33 cellular contexts compared by ENCODE assay signal in genomic region chr12:12660201-12660600, GRCh38. TPM values are rescaled to one million over a fixed set of nuclear protein-coding genes. Genes with fewer than 3 reads are reported as not detected.
A peak's percentile ranks its signal among the peaks of the same experiment; 100 is the strongest.
DNase-seq lines count a peak whose midpoint lies in the region; ATAC-seq, FAIRE-seq and TF ChIP-seq lines count a peak whose summit lies in the region.
"Had no signal": no experiment of that assay in that cellular context is flagged by ENCODE, and none has a peak within 500 bp of the region (broad histone marks: within the 10 kb centered on the region; RNA-seq: fewer than 3 reads in every experiment).

No MANE protein-coding gene starts in this region.

- no peak overlapping the region for H3K4me3 Mint-ChIP-seq in MCF 10A (ENCODE audit: unreplicated experiment)
- H3K4me3 Mint-ChIP-seq in natural killer cell, result no peak overlapping the region
- H3K4me3 Mint-ChIP-seq: activated CD4-positive, alpha-beta T cell treated with anti-CD3 and anti-CD28 coated beads for 36 hours; CD4-positive, alpha-beta memory T cell; endodermal cell; stimulated activated naive B cell treated with anti-CD40 and anti-IgM and Interleukin-4, amounts not matched to agents 10 μg/mL and 1 μg/mL and 100 μg/mL, for 72 hours; T-helper 17 cell had no signal

- CTCF ChIA-PET in MCF 10A (lab: Yijun Ruan, JAX), result interaction anchor here (1.4 to 2.0 kb wide), 4 partner anchors 12 to 44 kb away, joined by 3 to 11 read pairs (median 5); no protein-coding TSS in a partner anchor
- CTCF ChIA-PET in mammary epithelial cell (lab: Charles Lee; ENCODE audit: low non-redundant PET), result no interaction called here
- CTCF ChIA-PET in K562 (lab: Yijun Ruan, JAX; ENCODE audit: low intra/inter-chr PET ratio), result no interaction called here

- no peak overlapping the region for H3K4me3 ChIP-seq in mammary epithelial cell (replicated peaks in 1 of 3; ENCODE audit: insufficient read depth in 1 of 3, low read depth in 2 of 3, low read length in 3 of 3)
- H3K4me3 ChIP-seq in K562, result no peak overlapping the region
- no peak overlapping the region for H3K4me3 ChIP-seq in heart right ventricle
- H3K4me3 ChIP-seq: colonic mucosa, hepatocyte, uterus had no signal

- H3K27ac Mint-ChIP-seq in MCF 10A (ENCODE audit: low read depth, unreplicated experiment) (peak overlapping the region; percentile 51), natural killer cell (no peak overlapping the region)
- H3K27ac Mint-ChIP-seq: activated CD4-positive, alpha-beta T cell treated with anti-CD3 and anti-CD28 coated beads for 36 hours; CD4-positive, alpha-beta memory T cell; endodermal cell; stimulated activated naive B cell treated with anti-CD40 and anti-IgM and Interleukin-4, amounts not matched to agents 10 μg/mL and 1 μg/mL and 100 μg/mL, for 72 hours; T-helper 17 cell had no signal

- H3K27ac ChIP-seq in mammary epithelial cell (ENCODE audit: insufficient read depth, low read depth, low read length) (no peak overlapping the region), K562 (ENCODE audit: extremely low read depth, low read depth, low read length) (no peak overlapping the region), heart right ventricle (no peak overlapping the region)
- H3K27ac ChIP-seq: brain microvascular endothelial cell, colonic mucosa, hepatocyte, KMS-11 had no signal

- no peak for TF ChIP-seq POLR2A in K562 (conservative IDR thresholded peaks at IDR 0.05)

- H2AFZ ChIP-seq in mammary epithelial cell (ENCODE audit: low read depth, low read length) (no peak overlapping the region), K562 (ENCODE audit: low read depth, low read length) (0 out of 2 replicates have a peak overlapping the region, but pooled peaks have one; percentile 24)
- H2AFZ ChIP-seq: hepatocyte had no signal

- POLR2A ChIA-PET in MCF 10A (lab: Yijun Ruan, JAX) (interaction anchor here (1.8 kb wide), 1 partner anchor 39 kb away, joined by 6 read pairs; no protein-coding TSS in a partner anchor), K562 (lab: Yijun Ruan, JAX) (no interaction called here)

- ATAC-seq in K562 (no peak), heart right ventricle (no peak), natural killer cell (no peak)
- ATAC-seq: activated CD4-positive, alpha-beta T cell treated with anti-CD3 and anti-CD28 coated beads for 36 hours; esophagus mucosa; left colon; sciatic nerve; SK-N-SH treated with all-trans-retinoic acid at 6 μM for 48 hours; stimulated activated naive B cell treated with anti-CD40 and anti-IgM and Interleukin-4, amounts not matched to agents 10 μg/mL and 1 μg/mL and 100 μg/mL, for 72 hours; T-helper 17 cell had no signal

- WGBS in mammary epithelial cell (ENCODE audit: low coverage, missing lambda C conversion rate), result 48% methylated on average over 3 of the region's 3 CpGs
- 6% methylated on average over 3 of the region's 3 CpGs for WGBS in K562 (ENCODE audit: insufficient coverage, low coverage, missing lambda C conversion rate)
- WGBS in heart right ventricle, 2 donors, result 77 to 83% methylated on average over 3 of the region's 3 CpGs

- BruUV-seq in MCF 10A (replicated peaks; lab: Mats Ljungman, UMichigan), result no TSS peak
- no TSS peak for BruUV-seq in mammary epithelial cell (replicated peaks; lab: Mats Ljungman, UMichigan)
- no TSS peak for BruUV-seq in K562 (replicated peaks; lab: Mats Ljungman, UMichigan)

- in situ Hi-C loops in mammary epithelial cell (cut with MboI; ENCODE audit: low sequenced_read_pairs in 2 of 2), result no loop called here
- in situ Hi-C loops in K562 (cut with MboI), result no loop called here

- no peaks in the 10 kb centered on the region for H3K79me2 ChIP-seq in mammary epithelial cell (ENCODE audit: insufficient read depth, low read length)
- H3K79me2 ChIP-seq in K562 (ENCODE audit: control insufficient read depth, insufficient read depth, low read length), result no peaks in the 10 kb centered on the region
- H3K79me2 ChIP-seq: hepatocyte had no signal

- no peak overlapping the region for H3K9ac ChIP-seq in mammary epithelial cell (ENCODE audit: insufficient read depth, low read length)
- H3K9ac ChIP-seq in K562 (ENCODE audit: insufficient read depth in 1 of 2, low read depth in 2 of 2, low read length in 2 of 2), result no peak overlapping the region
- H3K9ac ChIP-seq: KMS-11 had no signal

- dilution Hi-C loops in mammary epithelial cell (cut with HindIII; ENCODE audit: low sequenced_read_pairs), result loop anchor here (5.0 kb wide), 1 partner anchor 68 kb away; no protein-coding TSS in a partner anchor

- H3K9me1 ChIP-seq in K562 (ENCODE audit: control insufficient read depth, insufficient read depth, low read length), result no peaks in the 10 kb centered on the region

- no peaks in the 10 kb centered on the region for H3K27me3 ChIP-seq in mammary epithelial cell (ENCODE audit: insufficient read depth, low read length)
- H3K27me3 ChIP-seq in K562 (ENCODE audit: control insufficient read depth in 2 of 2, insufficient read depth in 2 of 2, low read length in 2 of 2), result no peaks in the 10 kb centered on the region
- H3K27me3 ChIP-seq in heart right ventricle, result no peaks in the 10 kb centered on the region
- H3K27me3 ChIP-seq: brain microvascular endothelial cell, colonic mucosa, hepatocyte had no signal

- no peaks in the 10 kb centered on the region for H3K36me3 ChIP-seq in mammary epithelial cell (ENCODE audit: insufficient read depth, low read length)
- no peaks in the 10 kb centered on the region for H3K36me3 ChIP-seq in K562 (ENCODE audit: control insufficient read depth, insufficient read depth, low read length)
- H3K36me3 ChIP-seq in heart right ventricle, result no peaks in the 10 kb centered on the region
- H3K36me3 ChIP-seq: brain microvascular endothelial cell, colonic mucosa, uterus had no signal

- no peak for DNase-seq in MCF 10A (ENCODE audit: unreplicated experiment)
- no peak for DNase-seq in mammary epithelial cell
- DNase-seq in K562 (ENCODE audit: extremely low read depth in 1 of 4, low spot score in 3 of 4), result no peak
- peak; percentile 38 for DNase-seq in islet precursor cell
- DNase-seq in heart right ventricle, result no peak
- no peak for DNase-seq in posterior cingulate gyrus
- DNase-seq in activated naive CD4-positive, alpha-beta T cell (lab: John Stamatoyannopoulos, UW), result no peak
- DNase-seq in natural killer cell, result no peak
- DNase-seq: activated CD4-positive, alpha-beta T cell treated with anti-CD3 and anti-CD28 coated beads for 36 hours; activated effector memory CD4-positive, alpha-beta T cell treated with anti-CD3 and anti-CD28 coated beads, Interleukin-2, amount 50 U/mL, for 16 hours; activated T-cell treated with anti-CD3 and anti-CD28 coated beads, Interleukin-2, amount 50 U/mL, for 1 hour; AML-193; brain microvascular endothelial cell; CD4-positive, alpha-beta memory T cell; colonic mucosa; endodermal cell; GOT3; left colon; NCI-H1417 treated with DMSO at 0.1 percent for 48 hours; NCI-H2107; NCI-H446; stimulated activated CD4-positive, alpha-beta T cell treated with anti-CD3 and anti-CD28 coated beads, Interleukin-4, amount 100 ng/mL, for 4 hours; stimulated activated naive B cell treated with anti-CD40 and anti-IgM and Interleukin-4, amounts not matched to agents 10 μg/mL and 1 μg/mL and 100 μg/mL, for 72 hours; T-helper 17 cell; uterus had no signal

- no peak overlapping the region for H3K4me2 ChIP-seq in mammary epithelial cell (ENCODE audit: insufficient read depth, low read depth, low read length)
- no peak overlapping the region for H3K4me2 ChIP-seq in K562 (ENCODE audit: insufficient read depth, low read length)
- H3K4me2 ChIP-seq: hepatocyte, KMS-11 had no signal

- no peaks in the 10 kb centered on the region for H3K9me3 ChIP-seq in mammary epithelial cell (replicated peaks; ENCODE audit: insufficient read depth, low read length)
- no peaks in the 10 kb centered on the region for H3K9me3 ChIP-seq in K562 (replicated peaks; ENCODE audit: control insufficient read depth, insufficient read depth, low read depth, low read length)
- no peaks in the 10 kb centered on the region for H3K9me3 ChIP-seq in heart right ventricle
- H3K9me3 ChIP-seq: colonic mucosa, uterus had no signal

- TF ChIP-seq RAD21 in K562 (CRISPR knock-in tag; conservative IDR thresholded peaks at IDR 0.05 in 1 of 2, IDR thresholded peaks at IDR 0.05 in 1 of 2), result no peak

- TF ChIP-seq EP300 in K562 (IDR thresholded peaks at IDR 0.05; ENCODE audit: low read length), result no peak

- H3K4me1 Mint-ChIP-seq in MCF 10A (ENCODE audit: insufficient read depth, unreplicated experiment) (peaks cover 32% of the 10 kb centered on the region), natural killer cell (peaks cover 7 to 9% of the 10 kb centered on the region in 2 donors)

- TF ChIP-seq CTCF in MCF 10A (IDR thresholded peaks at IDR 0.05; ENCODE audit: unreplicated experiment), result no peak
- no peak for TF ChIP-seq CTCF in mammary epithelial cell (conservative IDR thresholded peaks at IDR 0.05 in 1 of 2, IDR thresholded peaks at IDR 0.05 in 1 of 2; ENCODE audit: extremely low read depth in 1 of 2, insufficient read depth in 1 of 2, low read depth in 1 of 2, low read length in 2 of 2)
- TF ChIP-seq CTCF in K562 (IDR thresholded peaks at IDR 0.05 in 2 of 3, conservative IDR thresholded peaks at IDR 0.05 in 1 of 3; ENCODE audit: insufficient read depth in 2 of 3, low read depth in 1 of 3, low read length in 3 of 3), result no peak
- TF ChIP-seq CTCF in heart right ventricle (IDR thresholded peaks at IDR 0.05), result no peak
- TF ChIP-seq CTCF in natural killer cell (IDR thresholded peaks at IDR 0.05), result no peak

- peaks cover 6% of the 10 kb centered on the region for H3K4me1 ChIP-seq in mammary epithelial cell (ENCODE audit: insufficient read depth, low read length)
- peaks cover 0 to 2% of the 10 kb centered on the region in 2 experiments; a peak in 3 of 5 replicates for H3K4me1 ChIP-seq in K562 (replicated peaks in 1 of 2; ENCODE audit: control insufficient read depth in 2 of 2, insufficient read depth in 2 of 2, low read length in 2 of 2)
- peaks cover 0 to 7% (median 0%) of the 10 kb centered on the region in 9 donors for H3K4me1 ChIP-seq in heart right ventricle
- H3K4me1 ChIP-seq: colonic mucosa, uterus had no signal

- H3K36me3 Mint-ChIP-seq in MCF 10A (ENCODE audit: insufficient read depth, unreplicated experiment) (no peaks in the 10 kb centered on the region), natural killer cell (no peaks in the 10 kb centered on the region)
- H3K36me3 Mint-ChIP-seq: stimulated activated naive B cell treated with anti-CD40 and anti-IgM and Interleukin-4, amounts not matched to agents 10 μg/mL and 1 μg/mL and 100 μg/mL, for 72 hours had no signal

- intact Hi-C loops in MCF 10A (cut with micrococcal nuclease), result no loop called here
- intact Hi-C loops in mammary epithelial cell (cut with micrococcal nuclease), result no loop called here
- intact Hi-C loops in K562 (cut with micrococcal nuclease), result no loop called here
- intact Hi-C loops in heart right ventricle (cut with DNase I), result loop anchor here in 2 of 10 donors (10.0 kb wide), 1 partner anchor 285 kb away; no protein-coding TSS in a partner anchor
- intact Hi-C loops in posterior cingulate gyrus (cut with DNase I), result no loop called here
- intact Hi-C loops in natural killer cell (cut with micrococcal nuclease), result no loop called here

- H4K20me1 ChIP-seq in mammary epithelial cell (ENCODE audit: insufficient read depth, low read length) (no peaks in the 10 kb centered on the region), K562 (replicated peaks; ENCODE audit: control insufficient read depth, insufficient read depth, low read length) (no peaks in the 10 kb centered on the region)

- H3K9me3 Mint-ChIP-seq in MCF 10A (ENCODE audit: unreplicated experiment), result no peaks in the 10 kb centered on the region
- H3K9me3 Mint-ChIP-seq in natural killer cell, result no peaks in the 10 kb centered on the region
- H3K9me3 Mint-ChIP-seq: CD4-positive, alpha-beta memory T cell; endodermal cell; stimulated activated naive B cell treated with anti-CD40 and anti-IgM and Interleukin-4, amounts not matched to agents 10 μg/mL and 1 μg/mL and 100 μg/mL, for 72 hours had no signal

- no peak for FAIRE-seq in K562 (lab: Jason Lieb, UNC)
- FAIRE-seq: frontal cortex, GM12892 had no signal

- H3K27me3 Mint-ChIP-seq in MCF 10A (ENCODE audit: insufficient read depth, unreplicated experiment) (no peaks in the 10 kb centered on the region), natural killer cell (ENCODE audit: low read depth in 2 of 2) (no peaks in the 10 kb centered on the region)
- H3K27me3 Mint-ChIP-seq: activated CD4-positive, alpha-beta T cell treated with anti-CD3 and anti-CD28 coated beads for 36 hours; CD4-positive, alpha-beta memory T cell; stimulated activated naive B cell treated with anti-CD40 and anti-IgM and Interleukin-4, amounts not matched to agents 10 μg/mL and 1 μg/mL and 100 μg/mL, for 72 hours; T-helper 17 cell had no signal

RNA-seq across cellular contexts. Expression of gene GPR19, which starts 35.8 kb away (rescaled TPM):
- total RNA-seq in MCF 10A (2022) (0.93 TPM in 1 of 2 replicates, not detected in the other), mammary epithelial cell (1 to 10 TPM in 1 of 2 donors, not detected in 1; 1.7 TPM), K562 (2014; rRNA removed) (0.08 TPM in 1 of 2 replicates, not detected in the other), K562 (2014; rRNA removed; fragmentation: Illumina TruSeq; extraction: Trizol) (0.73 and 0.76 TPM in 2 replicates), K562 (2015; rRNA removed; fragmentation: Illumina TruSeq; extraction: Trizol) (0.15 and 0.22 TPM in 2 replicates), K562 (2021) (0.35 TPM in 1 of 2 replicates, not detected in the other), heart right ventricle (under 1 TPM in 1 of 10 donors, not detected in 9; 0.56 TPM), natural killer cell (1 to 10 TPM in 2 of 3 donors, under 1 TPM in 1; 0.45 to 2.6 (median 2.2) TPM)
- polyA plus RNA-seq in mammary epithelial cell (0.74 TPM), K562 (2011; rRNA removed) (0.35 and 0.40 TPM in 2 replicates), K562 (2014; fragmentation: Illumina TruSeq; extraction: Trizol) (0.40 and 0.62 TPM in 2 replicates), K562 (2014; fragmentation: Nextera tagmentation; extraction: Ambion mirVana) (under 1 TPM; 0.22 to 0.35 TPM), K562 (2014; rRNA removed) (0.24 TPM in 1 of 2 replicates, not detected in the other), heart right ventricle (under 1 TPM; 0.09 to 0.15 TPM)
- polyA minus RNA-seq in mammary epithelial cell, result not detected
- total RNA-seq in K562 (2011; cell fraction: chromatin; rRNA removed; ENCODE audit: low replicate concordance), result 0.65 and 0.70 TPM in 2 replicates
- 0.53 TPM in 1 of 2 replicates, not detected in the other for total RNA-seq in K562 (2011; cell fraction: nucleolus; rRNA removed)
- total RNA-seq in K562 (2011; cell fraction: nucleoplasm; rRNA removed), result 0.44 and 0.53 TPM in 2 replicates
- 0.07 and 0.46 TPM in 2 replicates for polyA plus RNA-seq in K562 (2011; cell fraction: cytosol; rRNA removed)
- polyA plus RNA-seq in K562 (2011; cell fraction: nucleus; rRNA removed), result 0.63 and 0.65 TPM in 2 replicates
- polyA plus RNA-seq in K562 (2012), result 0.16 and 0.44 TPM in 2 replicates
- 0.72 TPM in 1 of 2 replicates, not detected in the other for polyA minus RNA-seq in K562 (2011; rRNA and poly(A)+ RNA removed)
- polyA minus RNA-seq in K562 (2011; cell fraction: cytosol; rRNA and poly(A)+ RNA removed), result not detected in 2 replicates
- 0.78 TPM in 1 of 2 replicates, not detected in the other for polyA minus RNA-seq in K562 (2011; cell fraction: nucleus; rRNA and poly(A)+ RNA removed)
- total RNA-seq: posterior vena cava had no signal

RNA-seq across cellular contexts. Expression of gene CREBL2, which starts 48.5 kb away (rescaled TPM):
- total RNA-seq in MCF 10A (2022), result 17.4 and 22.5 TPM in 2 replicates
- total RNA-seq in mammary epithelial cell, result 10 to 100 TPM; 18.1 to 40.2 TPM
- polyA plus RNA-seq in mammary epithelial cell, result 9.1 TPM
- 7.5 TPM for polyA minus RNA-seq in mammary epithelial cell
- 2.3 and 3.8 TPM in 2 replicates for total RNA-seq in K562 (2011; cell fraction: chromatin; rRNA removed; ENCODE audit: low replicate concordance)
- total RNA-seq in K562 (2011; cell fraction: nucleolus; rRNA removed), result 2.0 and 2.9 TPM in 2 replicates
- total RNA-seq in K562 (2011; cell fraction: nucleoplasm; rRNA removed), result 3.2 and 6.9 TPM in 2 replicates
- total RNA-seq in K562 (2014; rRNA removed), result 7.3 and 8.9 TPM in 2 replicates
- total RNA-seq in K562 (2014; rRNA removed; fragmentation: Illumina TruSeq; extraction: Trizol), result 5.7 and 6.4 TPM in 2 replicates
- total RNA-seq in K562 (2015; rRNA removed; fragmentation: Illumina TruSeq; extraction: Trizol), result 5.5 and 5.6 TPM in 2 replicates
- total RNA-seq in K562 (2021), result 3.8 and 5.2 TPM in 2 replicates
- 4.7 and 5.2 TPM in 2 replicates for polyA plus RNA-seq in K562 (2011; rRNA removed)
- 2.1 and 3.8 TPM in 2 replicates for polyA plus RNA-seq in K562 (2011; cell fraction: cytosol; rRNA removed)
- polyA plus RNA-seq in K562 (2011; cell fraction: nucleus; rRNA removed), result 1.8 and 2.6 TPM in 2 replicates
- 4.4 and 7.9 TPM in 2 replicates for polyA plus RNA-seq in K562 (2012)
- 4.6 and 5.0 TPM in 2 replicates for polyA plus RNA-seq in K562 (2014; fragmentation: Illumina TruSeq; extraction: Trizol)
- polyA plus RNA-seq in K562 (2014; fragmentation: Nextera tagmentation; extraction: Ambion mirVana), result 1 to 10 TPM; 1.7 to 1.9 TPM
- polyA plus RNA-seq in K562 (2014; rRNA removed), result 2.9 and 4.8 TPM in 2 replicates
- 6.3 and 7.0 TPM in 2 replicates for polyA minus RNA-seq in K562 (2011; rRNA and poly(A)+ RNA removed)
- 2.6 TPM in 2 replicates for polyA minus RNA-seq in K562 (2011; cell fraction: cytosol; rRNA and poly(A)+ RNA removed)
- 1.8 and 2.7 TPM in 2 replicates for polyA minus RNA-seq in K562 (2011; cell fraction: nucleus; rRNA and poly(A)+ RNA removed)
- 10 to 100 TPM; 15.2 to 26.4 (median 18.6) TPM for total RNA-seq in heart right ventricle
- polyA plus RNA-seq in heart right ventricle, result 1 to 10 TPM; 9.3 to 9.9 TPM
- total RNA-seq in natural killer cell, result 10 to 100 TPM in 2 of 3 donors, 1 to 10 TPM in 1; 9.0 to 13.1 (median 10.7) TPM

RNA-seq across cellular contexts. Expression of gene CDKN1B, which starts 57.0 kb away (rescaled TPM):
- 33.9 and 41.6 TPM in 2 replicates for total RNA-seq in MCF 10A (2022)
- total RNA-seq in mammary epithelial cell, result 10 to 100 TPM; 13.3 to 23.0 TPM
- 4.7 TPM for polyA plus RNA-seq in mammary epithelial cell
- polyA minus RNA-seq in mammary epithelial cell, result 9.5 TPM
- total RNA-seq in K562 (2011; cell fraction: chromatin; rRNA removed; ENCODE audit: low replicate concordance), result 6.1 and 9.5 TPM in 2 replicates
- 15.8 and 17.9 TPM in 2 replicates for total RNA-seq in K562 (2011; cell fraction: nucleolus; rRNA removed)
- total RNA-seq in K562 (2011; cell fraction: nucleoplasm; rRNA removed), result 8.5 and 10.2 TPM in 2 replicates
- total RNA-seq in K562 (2014; rRNA removed), result 32.0 and 35.2 TPM in 2 replicates
- 13.5 and 16.0 TPM in 2 replicates for total RNA-seq in K562 (2014; rRNA removed; fragmentation: Illumina TruSeq; extraction: Trizol)
- 16.8 and 18.6 TPM in 2 replicates for total RNA-seq in K562 (2015; rRNA removed; fragmentation: Illumina TruSeq; extraction: Trizol)
- 23.9 and 27.3 TPM in 2 replicates for total RNA-seq in K562 (2021)
- 12.9 and 13.7 TPM in 2 replicates for polyA plus RNA-seq in K562 (2011; rRNA removed)
- 5.9 and 6.8 TPM in 2 replicates for polyA plus RNA-seq in K562 (2011; cell fraction: cytosol; rRNA removed)
- polyA plus RNA-seq in K562 (2011; cell fraction: nucleus; rRNA removed), result 10.1 and 11.6 TPM in 2 replicates
- 22.9 and 24.9 TPM in 2 replicates for polyA plus RNA-seq in K562 (2012)
- 15.5 and 17.5 TPM in 2 replicates for polyA plus RNA-seq in K562 (2014; fragmentation: Illumina TruSeq; extraction: Trizol)
- 1 to 10 TPM; 2.6 to 3.0 TPM for polyA plus RNA-seq in K562 (2014; fragmentation: Nextera tagmentation; extraction: Ambion mirVana)
- 21.0 and 21.9 TPM in 2 replicates for polyA plus RNA-seq in K562 (2014; rRNA removed)
- polyA minus RNA-seq in K562 (2011; rRNA and poly(A)+ RNA removed), result 8.8 and 9.9 TPM in 2 replicates
- polyA minus RNA-seq in K562 (2011; cell fraction: cytosol; rRNA and poly(A)+ RNA removed), result 5.1 and 8.9 TPM in 2 replicates
- 13.9 and 27.3 TPM in 2 replicates for polyA minus RNA-seq in K562 (2011; cell fraction: nucleus; rRNA and poly(A)+ RNA removed)
- total RNA-seq in heart right ventricle, result 10 to 100 TPM; 26.3 to 56.2 (median 39.2) TPM
- 10 to 100 TPM; 20.8 to 21.7 TPM for polyA plus RNA-seq in heart right ventricle
- 100 to 1,000 TPM; 119 to 207 (median 130) TPM for total RNA-seq in natural killer cell
